22 cellular contexts compared by ENCODE assay signal in genomic region chr2:77101796-77102452, GRCh38.
"Had no signal": no experiment of that assay in that cellular context is flagged by ENCODE, and none has a peak within 500 bp of the region (broad histone marks: within the 10 kb centered on the region; RNA-seq: fewer than 3 reads in every experiment).

No MANE protein-coding gene starts in this region.

- H3K4me3 ChIP-seq: adrenal gland, SK-N-MC had no signal

- H3K4me1 Mint-ChIP-seq: activated naive CD8-positive, alpha-beta T cell treated with anti-CD3 and anti-CD28 coated beads, Interleukin-2, amount 10 ng/mL, durations not matched to agents 7 days and 5 days had no signal

- H3K9me3 ChIP-seq: adrenal gland had no signal

- H3K27me3 Mint-ChIP-seq: activated naive CD8-positive, alpha-beta T cell treated with anti-CD3 and anti-CD28 coated beads, Interleukin-2, amount 10 ng/mL, durations not matched to agents 7 days and 5 days had no signal

- H3K36me3 Mint-ChIP-seq: activated naive CD8-positive, alpha-beta T cell treated with anti-CD3 and anti-CD28 coated beads, Interleukin-2, amount 10 ng/mL, durations not matched to agents 7 days and 5 days had no signal

- H3K4me3 Mint-ChIP-seq: activated CD8-positive, alpha-beta T cell treated with anti-CD3 and anti-CD28 coated beads, Interleukin-2, amount 10 ng/mL, durations not matched to agents 7 days and 5 days; activated naive CD8-positive, alpha-beta T cell treated with anti-CD3 and anti-CD28 coated beads, Interleukin-2, amount 10 ng/mL, durations not matched to agents 7 days and 5 days had no signal

- H3K4me1 ChIP-seq: adrenal gland had no signal

- H3K27me3 ChIP-seq: adrenal gland had no signal

- H3K27ac ChIP-seq: adrenal gland, SK-N-MC, WERI-Rb-1 had no signal

- H3K36me3 ChIP-seq: adrenal gland, WERI-Rb-1 had no signal

- ATAC-seq: activated CD4-positive, CD25-positive, alpha-beta regulatory T cell treated with anti-CD3 and anti-CD28 coated beads, Interleukin-2, amount 50 U/mL, for 24 hours; activated CD8-positive, alpha-beta T cell treated with anti-CD3 and anti-CD28 coated beads, Interleukin-2, amount 10 ng/mL, durations not matched to agents 7 days and 5 days had no signal

- DNase-seq: activated CD4-positive, alpha-beta T cell treated with anti-CD3 and anti-CD28 coated beads for 4 hours; activated CD8-positive, alpha-beta memory T cell treated with anti-CD3 and anti-CD28 coated beads, Interleukin-2, amount 50 U/mL, for 48 hours; activated CD8-positive, alpha-beta T cell treated with anti-CD3 and anti-CD28 coated beads, Interleukin-2, amount 10 ng/mL, durations not matched to agents 7 days and 5 days; activated naive CD4-positive, alpha-beta T cell treated with anti-CD3 and anti-CD28 coated beads, Interleukin-2, amount 50 U/mL, for 16 hours; activated naive CD8-positive, alpha-beta T cell treated with anti-CD3 and anti-CD28 coated beads, Interleukin-2, amount 10 ng/mL, durations not matched to agents 7 days and 5 days; activated T-cell treated with anti-CD3 and anti-CD28 coated beads, Interleukin-2, amount 50 U/mL, for 1 hour; adrenal gland; anterior cingulate cortex; KG1; NCI-H1092; NCI-H1417; NCI-H2029; NCI-H2107; NCI-H2171 treated with DMSO at 0.1 percent for 48 hours; NCI-H345; NCI-H510A; NCI-H526 treated with DMSO at 0.1 percent for 48 hours; NCI-H82; T-helper 1 cell; WERI-Rb-1 had no signal

- H3K27ac Mint-ChIP-seq: activated CD8-positive, alpha-beta T cell treated with anti-CD3 and anti-CD28 coated beads, Interleukin-2, amount 10 ng/mL, durations not matched to agents 7 days and 5 days; activated naive CD8-positive, alpha-beta T cell treated with anti-CD3 and anti-CD28 coated beads, Interleukin-2, amount 10 ng/mL, durations not matched to agents 7 days and 5 days had no signal
